Comparison of ENCODE assay signal across 22 cellular contexts in the genomic region with DNA sequence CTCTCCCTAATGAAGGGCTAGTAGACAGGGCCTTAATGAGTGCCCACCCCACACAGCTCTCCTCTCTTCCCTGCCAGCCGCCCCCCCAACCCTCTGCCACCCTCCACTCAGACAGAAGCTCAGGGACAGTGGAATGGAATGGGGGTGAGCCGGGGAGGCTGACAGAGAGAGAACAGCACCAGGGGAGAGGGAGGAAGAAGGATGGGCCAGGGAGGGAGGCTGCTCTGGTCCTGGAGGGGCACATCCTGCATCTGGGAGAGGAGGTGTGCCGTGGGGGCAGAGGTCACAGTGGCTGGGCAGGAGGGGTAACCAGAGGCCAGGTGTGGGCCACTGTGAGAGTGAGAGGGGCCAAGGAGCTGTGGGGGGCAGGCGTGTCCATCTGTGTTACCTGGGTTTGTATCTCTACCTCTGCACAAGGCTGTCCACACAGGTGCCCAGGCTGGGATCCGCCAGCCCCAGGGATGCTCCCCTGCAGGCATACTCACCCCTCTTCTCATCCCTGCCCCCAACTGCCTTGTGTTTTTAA. TPM values are rescaled to one million over a fixed set of nuclear protein-coding genes. Genes with fewer than 3 reads are reported as not detected.
A peak's percentile ranks its signal among the peaks of the same experiment; 100 is the strongest.
DNase-seq lines count a peak whose midpoint lies in the region; ATAC-seq and TF ChIP-seq lines count a peak whose summit lies in the region.
"Had no signal": no experiment of that assay in that cellular context is flagged by ENCODE, and none has a peak within 500 bp of the region (broad histone marks: within the 10 kb centered on the region; RNA-seq: fewer than 3 reads in every experiment).

No MANE protein-coding gene starts in this region.

- H3K9ac ChIP-seq in Karpas-422 (ENCODE audit: low read length), result no peak overlapping the region

- 0 out of 2 replicates have a peak overlapping the region, but pooled peaks have one; percentile 24 for H3K27ac ChIP-seq in Panc1 (ENCODE audit: low read length)
- no peak overlapping the region for H3K27ac ChIP-seq in Karpas-422 (ENCODE audit: low read length)
- H3K27ac ChIP-seq: coronary artery, PC-9, SJCRH30 had no signal

- peaks cover 0 to 4% of the 10 kb centered on the region in 2 donors for H3K27me3 Mint-ChIP-seq in natural killer cell treated with Interleukin-12 subunit alpha and Interleukin-12 subunit beta and Interleukin-15 and Interleukin-18, amount 100 ng/mL, for 72 hours
- H3K27me3 Mint-ChIP-seq in natural killer cell (ENCODE audit: low read depth in 2 of 2) (peaks cover 0 to 6% of the 10 kb centered on the region in 2 donors), glutamatergic neuron (ENCODE audit: unreplicated experiment) (peaks cover 5% of the 10 kb centered on the region), type B pancreatic cell (no peaks in the 10 kb centered on the region)
- H3K27me3 Mint-ChIP-seq: activated CD4-positive, alpha-beta T cell treated with anti-CD3 and anti-CD28 coated beads, Interleukin-2, amount 10 ng/mL, durations not matched to agents 7 days and 5 days had no signal

- intact Hi-C loops in natural killer cell (cut with micrococcal nuclease), result no loop called here
- intact Hi-C loops in Panc1 (cut with micrococcal nuclease; ENCODE audit: unreplicated experiment), result no loop called here

- H3K9me3 ChIP-seq in Panc1 (ENCODE audit: control insufficient read depth, insufficient read depth, low read depth, low read length) (no peaks in the 10 kb centered on the region), Karpas-422 (ENCODE audit: low read length) (no peaks in the 10 kb centered on the region)
- H3K9me3 ChIP-seq: SJCRH30 had no signal

- no peak overlapping the region for H3K27ac Mint-ChIP-seq in natural killer cell treated with Interleukin-12 subunit alpha and Interleukin-12 subunit beta and Interleukin-15 and Interleukin-18, amount 100 ng/mL, for 72 hours
- H3K27ac Mint-ChIP-seq in natural killer cell (no peak overlapping the region), glutamatergic neuron (ENCODE audit: unreplicated experiment) (peak overlapping the region; percentile 46), type B pancreatic cell (peak overlapping the region; percentile 66)
- H3K27ac Mint-ChIP-seq: memory B cell had no signal

- H3K4me1 ChIP-seq in Panc1 (ENCODE audit: control insufficient read depth, insufficient read depth, low read length) (peaks cover 25% of the 10 kb centered on the region), Karpas-422 (ENCODE audit: low read length) (peaks cover 15% of the 10 kb centered on the region)

- DNase-seq in natural killer cell treated with Interleukin-12 subunit alpha and Interleukin-12 subunit beta and Interleukin-15 and Interleukin-18, amount 100 ng/mL, for 72 hours (ENCODE audit: low spot score), result no peak
- DNase-seq in natural killer cell (no peak), Panc1 (ENCODE audit: low read depth, low spot score) (no peak), glutamatergic neuron (no peak), type B pancreatic cell (ENCODE audit: extremely low spot score, unreplicated experiment) (no peak), Karpas-422 (no peak), HPDE6-E6E7 (ENCODE audit: extremely low spot score) (no peak)
- no peak for DNase-seq in activated effector memory CD4-positive, alpha-beta T cell treated with Interleukin-2 at 50 U/mL for 16 hours
- DNase-seq: activated CD4-positive, alpha-beta T cell treated with anti-CD3 and anti-CD28 coated beads, Interleukin-2, amount 10 ng/mL, durations not matched to agents 7 days and 5 days; activated effector memory CD4-positive, alpha-beta T cell treated with anti-CD3 and anti-CD28 coated beads, Interleukin-2, amount 50 U/mL, for 16 hours; DMS153; Kasumi-1; left cardiac atrium; NCI-H1092; NCI-H2029 treated with DMSO at 0.1 percent for 48 hours; PC-9; SJCRH30; stimulated activated CD8-positive, alpha-beta memory T cell treated with anti-CD3 and anti-CD28 coated beads, Interleukin-4, amount 100 ng/mL, for 48 hours had no signal

- no peak overlapping the region for H2AFZ ChIP-seq in Karpas-422 (ENCODE audit: low read length)
- H2AFZ ChIP-seq: PC-9 had no signal

- peak overlapping the region; percentile 9 for H3K4me3 Mint-ChIP-seq in natural killer cell treated with Interleukin-12 subunit alpha and Interleukin-12 subunit beta and Interleukin-15 and Interleukin-18, amount 100 ng/mL, for 72 hours
- H3K4me3 Mint-ChIP-seq in natural killer cell, result no peak overlapping the region
- H3K4me3 Mint-ChIP-seq in glutamatergic neuron (ENCODE audit: unreplicated experiment), result peak overlapping the region; percentile 81
- H3K4me3 Mint-ChIP-seq in type B pancreatic cell, result peak overlapping the region; percentile 82
- H3K4me3 Mint-ChIP-seq: activated CD4-positive, alpha-beta T cell treated with anti-CD3 and anti-CD28 coated beads, Interleukin-2, amount 10 ng/mL, durations not matched to agents 7 days and 5 days; memory B cell had no signal

- H3K4me3 ChIP-seq in Panc1 (ENCODE audit: low read depth in 2 of 2, low read length in 2 of 2), result no peak overlapping the region
- H3K4me3 ChIP-seq in Karpas-422 (ENCODE audit: low read length), result no peak overlapping the region
- H3K4me3 ChIP-seq: coronary artery, PC-9, SJCRH30 had no signal

- no peak for TF ChIP-seq CTCF in natural killer cell (IDR thresholded peaks at IDR 0.05)
- no peak for TF ChIP-seq CTCF in Panc1 (IDR thresholded peaks at IDR 0.05)
- TF ChIP-seq CTCF in glutamatergic neuron (IDR thresholded peaks at IDR 0.05; ENCODE audit: partially characterized antibody, unreplicated experiment), result no peak
- no peak for TF ChIP-seq CTCF in type B pancreatic cell (conservative IDR thresholded peaks at IDR 0.05)

- no peaks in the 10 kb centered on the region for H3K36me3 Mint-ChIP-seq in natural killer cell treated with Interleukin-12 subunit alpha and Interleukin-12 subunit beta and Interleukin-15 and Interleukin-18, amount 100 ng/mL, for 72 hours
- H3K36me3 Mint-ChIP-seq in natural killer cell (no peaks in the 10 kb centered on the region), glutamatergic neuron (ENCODE audit: unreplicated experiment) (no peaks in the 10 kb centered on the region), type B pancreatic cell (no peaks in the 10 kb centered on the region)
- H3K36me3 Mint-ChIP-seq: memory B cell had no signal

- no TSS peak for BruUV-seq in Panc1 (replicated peaks; lab: Mats Ljungman, UMichigan)

- no peaks in the 10 kb centered on the region for H3K79me2 ChIP-seq in Karpas-422 (ENCODE audit: low read length)

- no peaks in the 10 kb centered on the region for H4K20me1 ChIP-seq in Karpas-422 (ENCODE audit: insufficient read depth, low read depth, low read length)

- H3K4me1 Mint-ChIP-seq in natural killer cell treated with Interleukin-12 subunit alpha and Interleukin-12 subunit beta and Interleukin-15 and Interleukin-18, amount 100 ng/mL, for 72 hours (ENCODE audit: low read depth in 2 of 2), result peaks cover 4 to 7% of the 10 kb centered on the region in 2 donors
- H3K4me1 Mint-ChIP-seq in natural killer cell, result peaks cover 5 to 10% of the 10 kb centered on the region in 2 donors
- peaks cover 17% of the 10 kb centered on the region for H3K4me1 Mint-ChIP-seq in glutamatergic neuron (ENCODE audit: low read depth, unreplicated experiment)
- H3K4me1 Mint-ChIP-seq in type B pancreatic cell (ENCODE audit: unreplicated experiment), result peaks cover 26% of the 10 kb centered on the region

- H3K9me3 Mint-ChIP-seq in natural killer cell treated with Interleukin-12 subunit alpha and Interleukin-12 subunit beta and Interleukin-15 and Interleukin-18, amount 100 ng/mL, for 72 hours, result no peaks in the 10 kb centered on the region
- H3K9me3 Mint-ChIP-seq in natural killer cell (no peaks in the 10 kb centered on the region), glutamatergic neuron (ENCODE audit: unreplicated experiment) (peaks cover 7% of the 10 kb centered on the region), type B pancreatic cell (no peaks in the 10 kb centered on the region)
- H3K9me3 Mint-ChIP-seq: activated CD4-positive, alpha-beta T cell treated with anti-CD3 and anti-CD28 coated beads, Interleukin-2, amount 10 ng/mL, durations not matched to agents 7 days and 5 days; memory B cell had no signal

- CTCF ChIA-PET in Panc1 (lab: Charles Lee), result no interaction called here

- H3K4me2 ChIP-seq in Karpas-422 (ENCODE audit: low read depth, low read length, poor library complexity, severe bottlenecking), result no peak overlapping the region
- H3K4me2 ChIP-seq: PC-9 had no signal

- in situ Hi-C loops in Panc1 (cut with HindIII; ENCODE audit: low pct_unique_long_range_greater_than_20kb, low sequenced_read_pairs), result no loop called here

- H3K9me2 ChIP-seq in Karpas-422 (replicated peaks; ENCODE audit: insufficient read depth, low read length), result no peaks in the 10 kb centered on the region

- POLR2A ChIA-PET in Panc1 (lab: Charles Lee), result no interaction called here

- no peak for ATAC-seq in natural killer cell treated with Interleukin-12 subunit alpha and Interleukin-12 subunit beta and Interleukin-15 and Interleukin-18, amount 100 ng/mL, for 72 hours
- no peak for ATAC-seq in natural killer cell
- no peak for ATAC-seq in Panc1
- ATAC-seq: left cardiac atrium had no signal

- H3K36me3 ChIP-seq in Panc1 (ENCODE audit: control insufficient read depth, insufficient read depth, low read length), result no peaks in the 10 kb centered on the region
- no peaks in the 10 kb centered on the region for H3K36me3 ChIP-seq in Karpas-422 (ENCODE audit: insufficient read depth, low read length)
- H3K36me3 ChIP-seq: SJCRH30 had no signal

- H3K27me3 ChIP-seq in Panc1 (ENCODE audit: control insufficient read depth, insufficient read depth, low read length), result no peaks in the 10 kb centered on the region
- H3K27me3 ChIP-seq in Karpas-422 (ENCODE audit: low read length), result no peaks in the 10 kb centered on the region

RNA-seq across cellular contexts. Expression of a gene that starts 2.4 kb away (rescaled TPM):
- not detected for total RNA-seq in natural killer cell treated with Interleukin-12 subunit alpha and Interleukin-12 subunit beta and Interleukin-15 and Interleukin-18, amount 100 ng/mL, for 72 hours
- under 1 TPM in 2 of 3 donors, not detected in 1; 0.12 to 0.13 TPM for total RNA-seq in natural killer cell
- total RNA-seq in Panc1 (2021; ENCODE audit: unreplicated experiment), result 4.0 TPM
- polyA plus RNA-seq in Panc1 (2012; ENCODE audit: insufficient read length), result 6.5 TPM
- 36.6 TPM for total RNA-seq in glutamatergic neuron (ENCODE audit: unreplicated experiment)
- 2.1 and 6.3 TPM in 2 replicates for total RNA-seq in type B pancreatic cell (ENCODE audit: low replicate concordance)
- not detected in 2 replicates for total RNA-seq in Karpas-422 (2014; rRNA removed; shearing (Covaris generic); ENCODE audit: low replicate concordance)
- total RNA-seq: T-helper 1 cell treated with Interleukin-12 subunit alpha and Interleukin-12 subunit beta and Interleukin-4 antibody, amounts not matched to agents 30 ng/mL and 1 ng/mL, for 36 hours had no signal

RNA-seq across cellular contexts. Expression of a gene that starts 7.2 kb away (rescaled TPM):
- 100 to 1,000 TPM; 129 to 134 TPM for total RNA-seq in natural killer cell treated with Interleukin-12 subunit alpha and Interleukin-12 subunit beta and Interleukin-15 and Interleukin-18, amount 100 ng/mL, for 72 hours
- total RNA-seq in natural killer cell (100 to 1,000 TPM; 140 to 173 (median 168) TPM), Panc1 (2021; ENCODE audit: unreplicated experiment) (82.6 TPM), glutamatergic neuron (ENCODE audit: unreplicated experiment) (39.6 TPM), type B pancreatic cell (ENCODE audit: low replicate concordance) (45.3 and 57.6 TPM in 2 replicates)
- polyA plus RNA-seq in Panc1 (2012; ENCODE audit: insufficient read length), result 73.5 TPM
- 40.4 and 97.3 TPM in 2 replicates for total RNA-seq in Karpas-422 (2014; rRNA removed; shearing (Covaris generic); ENCODE audit: low replicate concordance)

RNA-seq across cellular contexts. Expression of a gene that starts 22.1 kb away (rescaled TPM):
- 1 to 10 TPM; 2.4 to 4.2 TPM for total RNA-seq in natural killer cell treated with Interleukin-12 subunit alpha and Interleukin-12 subunit beta and Interleukin-15 and Interleukin-18, amount 100 ng/mL, for 72 hours
- total RNA-seq in natural killer cell (1 to 10 TPM; 2.3 to 4.1 (median 3.9) TPM), Panc1 (2021; ENCODE audit: unreplicated experiment) (1.5 TPM), glutamatergic neuron (ENCODE audit: unreplicated experiment) (1.7 TPM), type B pancreatic cell (ENCODE audit: low replicate concordance) (1.4 and 2.8 TPM in 2 replicates)
- 2.5 TPM for polyA plus RNA-seq in Panc1 (2012; ENCODE audit: insufficient read length)
- 1.5 and 2.8 TPM in 2 replicates for total RNA-seq in Karpas-422 (2014; rRNA removed; shearing (Covaris generic); ENCODE audit: low replicate concordance)
- total RNA-seq: SJCRH30, urinary bladder had no signal

RNA-seq across cellular contexts. Expression of a gene that starts 49.9 kb away (rescaled TPM):
- total RNA-seq in natural killer cell treated with Interleukin-12 subunit alpha and Interleukin-12 subunit beta and Interleukin-15 and Interleukin-18, amount 100 ng/mL, for 72 hours, result 10 to 100 TPM; 54.5 to 57.0 TPM
- total RNA-seq in natural killer cell, result 10 to 100 TPM; 41.0 to 45.1 (median 44.7) TPM
- total RNA-seq in Panc1 (2021; ENCODE audit: unreplicated experiment), result 74.4 TPM
- 63.9 TPM for polyA plus RNA-seq in Panc1 (2012; ENCODE audit: insufficient read length)
- total RNA-seq in glutamatergic neuron (ENCODE audit: unreplicated experiment), result 24.1 TPM
- 31.4 and 33.8 TPM in 2 replicates for total RNA-seq in type B pancreatic cell (ENCODE audit: low replicate concordance)
- total RNA-seq in Karpas-422 (2014; rRNA removed; shearing (Covaris generic); ENCODE audit: low replicate concordance), result 25.9 and 106 TPM in 2 replicates

RNA-seq across cellular contexts. Expression of a gene that starts 52.8 kb away (rescaled TPM):
- 10 to 100 TPM; 45.2 to 49.4 TPM for total RNA-seq in natural killer cell treated with Interleukin-12 subunit alpha and Interleukin-12 subunit beta and Interleukin-15 and Interleukin-18, amount 100 ng/mL, for 72 hours
- total RNA-seq in natural killer cell (10 to 100 TPM; 21.5 to 32.6 (median 22.2) TPM), Panc1 (2021; ENCODE audit: unreplicated experiment) (42.5 TPM), glutamatergic neuron (ENCODE audit: unreplicated experiment) (5.7 TPM), type B pancreatic cell (ENCODE audit: low replicate concordance) (16.3 and 21.0 TPM in 2 replicates)
- polyA plus RNA-seq in Panc1 (2012; ENCODE audit: insufficient read length), result 20.1 TPM
- total RNA-seq in Karpas-422 (2014; rRNA removed; shearing (Covaris generic); ENCODE audit: low replicate concordance), result 5.7 and 6.7 TPM in 2 replicates

Comparison
In these comparisons a context has a peak if more than half of its experiments do, and no peak if none do; other contexts are left out.
1. H3K27ac Mint-ChIP-seq: peak in glutamatergic neuron (single experiment) and type B pancreatic cell (single experiment); none in natural killer cell treated with Interleukin-12 subunit alpha and Interleukin-12 subunit beta and Interleukin-15 and Interleukin-18, amount 100 ng/mL, for 72 hours (0 of 2) and natural killer cell (0 of 2).